In the genomic region with DNA sequence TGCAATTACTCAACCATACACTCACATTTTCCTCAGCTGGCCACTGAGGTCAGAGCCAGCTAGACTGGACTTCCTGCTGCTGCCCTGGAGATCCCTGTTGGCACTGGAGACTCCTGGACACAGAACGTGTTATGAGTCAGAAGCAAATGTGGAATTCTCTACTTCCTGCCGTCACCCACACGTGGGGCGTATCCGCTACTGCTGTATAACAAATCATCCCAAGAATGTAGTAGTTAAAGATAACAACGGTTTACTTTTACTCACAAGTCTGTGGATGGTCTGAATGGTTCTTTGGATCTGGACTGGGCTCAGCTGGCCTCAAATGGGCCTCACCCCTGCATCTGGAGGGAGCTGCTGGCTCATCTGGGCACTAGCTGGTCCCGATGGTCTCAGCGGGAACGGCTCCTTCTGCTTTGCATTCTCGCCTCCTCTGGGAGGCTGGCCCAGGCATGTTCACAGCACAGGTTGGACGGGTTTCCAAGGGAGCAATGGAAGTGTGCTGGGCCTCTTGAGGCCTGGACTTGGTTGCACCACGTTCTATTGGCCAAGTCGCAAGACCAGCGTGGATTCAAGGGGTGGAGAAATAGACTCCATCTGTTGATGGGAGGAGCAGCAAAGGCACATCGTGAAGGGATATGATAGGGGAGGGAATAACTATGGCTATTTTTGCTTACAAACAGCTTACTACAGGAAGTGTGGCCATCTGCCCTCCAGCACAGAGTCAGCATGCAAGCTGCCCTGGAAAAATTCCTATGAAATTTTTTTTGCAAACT, we compare ENCODE assay signal across 8 cellular contexts.
A peak's percentile ranks its signal among the peaks of the same experiment; 100 is the strongest.
DNase-seq lines count a peak whose midpoint lies in the region; ATAC-seq and TF ChIP-seq lines count a peak whose summit lies in the region.

No MANE protein-coding gene starts in this region.

- no peaks in the 10 kb centered on the region for H3K36me3 Mint-ChIP-seq in nephron (ENCODE audit: low read depth)

- no peak overlapping the region for H3K4me3 ChIP-seq in AG09309 (ENCODE audit: control insufficient read depth, low read depth, low read length)

- H3K4me1 Mint-ChIP-seq in nephron, result peaks cover 18% of the 10 kb centered on the region

- peak overlapping the region; percentile 20 to 43 (median 30) for H3K27ac Mint-ChIP-seq in nephron

- DNase-seq in AG09309 (ENCODE audit: low read depth) (peak; percentile 99), NCI-H446 treated with DMSO at 0.1 percent for 48 hours (lab: John Stamatoyannopoulos, UW) (peak; percentile 31), NCI-H1694 (lab: John Stamatoyannopoulos, UW) (no peak), NCI-H146 (lab: John Stamatoyannopoulos, UW) (no peak), NCI-H1105 treated with DMSO at 0.1 percent for 48 hours (lab: John Stamatoyannopoulos, UW) (no peak)

- H3K4me3 Mint-ChIP-seq in nephron, result no peak overlapping the region

- peaks cover 4% of the 10 kb centered on the region for H3K9me3 Mint-ChIP-seq in nephron

- no peaks in the 10 kb centered on the region for H3K27me3 Mint-ChIP-seq in nephron (ENCODE audit: low read depth)

- TF ChIP-seq CTCF in AG09309 (IDR thresholded peaks at IDR 0.05; ENCODE audit: control insufficient read depth, insufficient read depth, low read depth, low read length, missing control alignments) (no peak), nephron (IDR thresholded peaks at IDR 0.05; ENCODE audit: unreplicated experiment in 3 of 3) (no peak)

- peak; percentile 83 for ATAC-seq in esophagus mucosa
- ATAC-seq in HG03521 (IDR thresholded peaks at IDR 0.05; ENCODE audit: unreplicated experiment), result no peak

Comparison
In these comparisons a context has a peak if more than half of its experiments do, and no peak if none do; other contexts are left out.
1. DNase-seq: peak in AG09309 (single experiment) and NCI-H446 treated with DMSO at 0.1 percent for 48 hours (single experiment); none in NCI-H1694 (single experiment), NCI-H146 (single experiment) and NCI-H1105 treated with DMSO at 0.1 percent for 48 hours (single experiment).